21 cellular contexts compared by ENCODE assay signal in genomic region chr5:66015296-66015960, GRCh38.
"Had no signal": no experiment of that assay in that cellular context is flagged by ENCODE, and none has a peak within 500 bp of the region (broad histone marks: within the 10 kb centered on the region; RNA-seq: fewer than 3 reads in every experiment).

No MANE protein-coding gene starts in this region.

- H3K4me3 Mint-ChIP-seq: activated CD4-positive, alpha-beta T cell treated with anti-CD3 and anti-CD28 coated beads, Interleukin-2, amount 10 ng/mL, durations not matched to agents 24 days and 14 days; activated CD8-positive, alpha-beta T cell treated with anti-CD3 and anti-CD28 coated beads, Interleukin-2, amount 10 ng/mL, durations not matched to agents 7 days and 5 days; nephron; T-helper 2 cell treated with Interferon-gamma antibody and Interleukin-4, amounts not matched to agents 5 μg/mL and 100 μg/mL, for 36 hours had no signal

- H3K9me3 ChIP-seq: left lung, right atrium auricular region, tibial artery had no signal

- H3K27me3 ChIP-seq: left lung, right atrium auricular region, tibial artery had no signal

- ATAC-seq: activated CD8-positive, alpha-beta T cell treated with anti-CD3 and anti-CD28 coated beads, Interleukin-2, amount 10 ng/mL, durations not matched to agents 7 days and 5 days; activated naive CD4-positive, alpha-beta T cell treated with anti-CD3 and anti-CD28 coated beads, Interleukin-2, amount 50 U/mL, for 72 hours; left lung had no signal

- H3K9me3 Mint-ChIP-seq: activated CD4-positive, alpha-beta T cell treated with anti-CD3 and anti-CD28 coated beads, Interleukin-2, amount 10 ng/mL, durations not matched to agents 24 days and 14 days; activated naive CD4-positive, alpha-beta T cell treated with anti-CD3 and anti-CD28 coated beads, Interleukin-2, amount 50 U/mL, for 72 hours; T-helper 2 cell treated with Interferon-gamma antibody and Interleukin-4, amounts not matched to agents 5 μg/mL and 100 μg/mL, for 36 hours had no signal

- DNase-seq: activated CD4-positive, alpha-beta T cell treated with anti-CD3 and anti-CD28 coated beads, Interleukin-2, amount 10 ng/mL, durations not matched to agents 24 days and 14 days; activated CD4-positive, CD25-positive, alpha-beta regulatory T cell; activated CD8-positive, alpha-beta memory T cell treated with anti-CD3 and anti-CD28 coated beads, Interleukin-2, amount 50 U/mL, for 4 hours; activated CD8-positive, alpha-beta T cell treated with anti-CD3 and anti-CD28 coated beads, Interleukin-2, amount 10 ng/mL, durations not matched to agents 7 days and 5 days; activated gamma-delta T cell; activated T-cell treated with anti-CD3 and anti-CD28 coated beads, Interleukin-2, amount 50 U/mL, for 48 hours; central memory CD4-positive, alpha-beta T cell; hippocampal formation; kidney; left lung; mesenchymal stem cell; occipital lobe; stimulated activated CD4-positive, alpha-beta T cell treated with anti-CD3 and anti-CD28 coated beads, Interleukin-15, amount 100 ng/mL, for 24 hours; stimulated activated CD4-positive, alpha-beta T cell treated with anti-CD3 and anti-CD28 coated beads, Interleukin-4, amount 100 ng/mL, for 1 hour; stimulated activated naive CD4-positive, alpha-beta T cell; tibial artery had no signal

- H3K4me3 ChIP-seq: left lung, right atrium auricular region, skin epidermis, tibial artery had no signal

- H3K27ac ChIP-seq: left lung, right atrium auricular region, skin epidermis, tibial artery had no signal

- H3K36me3 ChIP-seq: right atrium auricular region had no signal

- H3K27ac Mint-ChIP-seq: activated CD4-positive, alpha-beta T cell treated with anti-CD3 and anti-CD28 coated beads, Interleukin-2, amount 10 ng/mL, durations not matched to agents 24 days and 14 days; activated CD8-positive, alpha-beta T cell treated with anti-CD3 and anti-CD28 coated beads, Interleukin-2, amount 10 ng/mL, durations not matched to agents 7 days and 5 days; activated naive CD4-positive, alpha-beta T cell treated with anti-CD3 and anti-CD28 coated beads, Interleukin-2, amount 50 U/mL, for 72 hours; nephron; T-helper 2 cell treated with Interferon-gamma antibody and Interleukin-4, amounts not matched to agents 5 μg/mL and 100 μg/mL, for 36 hours had no signal

- H3K27me3 Mint-ChIP-seq: activated CD4-positive, alpha-beta T cell treated with anti-CD3 and anti-CD28 coated beads, Interleukin-2, amount 10 ng/mL, durations not matched to agents 24 days and 14 days had no signal
